10 cellular contexts compared by ENCODE assay signal in the genomic region with DNA sequence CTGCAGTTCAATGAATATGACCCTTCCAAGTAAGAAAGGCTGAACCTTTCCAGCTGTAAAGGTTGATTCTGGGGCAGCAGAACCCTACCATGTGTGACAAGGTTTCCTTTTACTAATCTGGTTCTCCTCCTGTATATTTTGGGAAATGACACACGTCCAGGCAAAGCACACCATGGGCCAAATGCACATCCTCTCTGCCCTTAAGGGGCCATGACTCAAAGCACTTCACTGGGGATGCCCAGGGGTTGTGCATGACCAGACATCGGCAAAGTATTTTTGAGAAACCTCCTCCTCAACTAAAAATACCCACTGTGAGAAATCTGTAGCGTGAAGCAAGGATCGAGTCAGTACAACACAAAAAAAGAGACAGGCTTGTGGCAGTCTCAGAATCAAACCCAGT.
A peak's percentile ranks its signal among the peaks of the same experiment; 100 is the strongest.
DNase-seq lines count a peak whose midpoint lies in the region; ATAC-seq lines count a peak whose summit lies in the region.
"Had no signal": no experiment of that assay in that cellular context is flagged by ENCODE, and none has a peak within 500 bp of the region (broad histone marks: within the 10 kb centered on the region; RNA-seq: fewer than 3 reads in every experiment).

No MANE protein-coding gene starts in this region.

- H3K27me3 Mint-ChIP-seq in IgD-negative memory B cell: peaks cover under 1% of the 10 kb centered on the region
- H3K27me3 Mint-ChIP-seq: CD4-positive, alpha-beta memory T cell had no signal

- H3K4me1 Mint-ChIP-seq in IgD-negative memory B cell: peaks cover 42 to 65% (median 48%) of the 10 kb centered on the region in 3 donors

- DNase-seq in stimulated activated CD4-positive, alpha-beta T cell treated with anti-CD3 and anti-CD28 coated beads, Interleukin-1b, Interleukin-23, amount 100 ng/mL, for 48 hours: peak; percentile 74
- no peak for DNase-seq in stimulated activated CD4-positive, alpha-beta T cell treated with anti-CD3 and anti-CD28 coated beads, Interleukin-4, amount 100 ng/mL, for 4 hours
- DNase-seq in Ammon's horn (ENCODE audit: low spot score) (no peak), putamen (ENCODE audit: low spot score) (no peak), NCI-H526 treated with DMSO at 0.1 percent for 48 hours (lab: John Stamatoyannopoulos, UW) (no peak)
- DNase-seq: CD4-positive, alpha-beta memory T cell had no signal

- peaks cover 4% of the 10 kb centered on the region for H3K36me3 Mint-ChIP-seq in IgD-negative memory B cell

- no peaks in the 10 kb centered on the region for H3K9me3 Mint-ChIP-seq in IgD-negative memory B cell

- H3K4me3 Mint-ChIP-seq in IgD-negative memory B cell: peak overlapping the region in 3 of 4 donors; percentile 2 to 49 (median 4)
- H3K4me3 Mint-ChIP-seq: CD4-positive, alpha-beta memory T cell; nephron had no signal

- peak overlapping the region in 1 of 3 donors; percentile 48 for H3K27ac Mint-ChIP-seq in IgD-negative memory B cell
- H3K27ac Mint-ChIP-seq: nephron had no signal

- ATAC-seq in esophagus mucosa: peak; percentile 29
- no peak for ATAC-seq in HG03196 (IDR thresholded peaks at IDR 0.05; ENCODE audit: unreplicated experiment)
